ENCODE assay signal across 7 cellular contexts in genomic region chr1:114369266-114369919, GRCh38.
DNase-seq lines count a peak whose midpoint lies in the region; ATAC-seq, FAIRE-seq and TF ChIP-seq lines count a peak whose summit lies in the region.
"Not testable (repeated sequence)": the region's sequence is repeated elsewhere in the genome, so short reads cannot be mapped to it uniquely, and the experiment has no call there.

No MANE protein-coding gene starts in this region.

- not testable (repeated sequence) for H3K14ac ChIP-seq in mesenchymal stem cell (ENCODE audit: low read length in 2 of 2)

- H3K9me3 Mint-ChIP-seq in endodermal cell = peaks cover 36% of the 10 kb centered on the region

- FAIRE-seq in GM12878 (lab: Jason Lieb, UNC) = peak; percentile 27

- RAD21 ChIA-PET in GM12878 (lab: Charles Lee; ENCODE audit: unreplicated experiment) = interaction anchor here (0.6 kb wide), 1 partner anchor 20 kb away, joined by 3 read pairs; no protein-coding TSS in a partner anchor

- H2BK120ac ChIP-seq in mesenchymal stem cell (ENCODE audit: low read depth, low read length) = not testable (repeated sequence)

- TF ChIP-seq CTCF in GM12878 (IDR thresholded peaks at IDR 0.05 in 2 of 3, conservative IDR thresholded peaks at IDR 0.05 in 1 of 3; ENCODE audit: control insufficient read depth in 2 of 3, extremely low read depth in 1 of 3, insufficient read depth in 1 of 3, low read depth in 3 of 3, low read length in 3 of 3); endodermal cell (conservative IDR thresholded peaks at IDR 0.05); prostate gland (IDR thresholded peaks at IDR 0.05); tibial nerve (IDR thresholded peaks at IDR 0.05): not testable (repeated sequence)

- not testable (repeated sequence) for DNase-seq in GM23248; SK-N-MC (ENCODE audit: low read depth, low spot score); GM12878 (ENCODE audit: low read depth, low spot score); endodermal cell; mesenchymal stem cell; prostate gland (ENCODE audit: low spot score); tibial nerve (ENCODE audit: low spot score in 2 of 2)

- POLR2A ChIA-PET in GM12878 (lab: Charles Lee) = not testable (repeated sequence)

- H4K8ac ChIP-seq in mesenchymal stem cell (ENCODE audit: low read length) = not testable (repeated sequence)

- in situ Hi-C loops in GM23248 (cut with MboI); GM12878 (cut with MboI): not testable (repeated sequence)

- not testable (repeated sequence) for H3F3A ChIP-seq in GM23248 (ENCODE audit: insufficient read depth)

- H3K27ac ChIP-seq in GM23248; GM12878 (ENCODE audit: control insufficient read depth, insufficient read depth); endodermal cell (ENCODE audit: low read depth, low read length); mesenchymal stem cell (ENCODE audit: low read length, poor library complexity, severe bottlenecking): not testable (repeated sequence)
- peak overlapping the region; percentile 75 for H3K27ac ChIP-seq in SK-N-MC
- H3K27ac ChIP-seq in prostate gland = peak overlapping the region; percentile 40 to 54
- H3K27ac ChIP-seq in tibial nerve = peak overlapping the region in 3 of 4 donors; percentile 22 to 84 (median 50)

- H3K9me3 ChIP-seq in GM23248 (ENCODE audit: low read depth); SK-N-MC (ENCODE audit: low read depth, low read length); GM12878 (replicated peaks; ENCODE audit: control insufficient read depth, insufficient read depth, low read length); prostate gland: not testable (repeated sequence)
- peaks cover 24% of the 10 kb centered on the region for H3K9me3 ChIP-seq in endodermal cell (ENCODE audit: control insufficient read depth, low read length)
- H3K9me3 ChIP-seq in mesenchymal stem cell (ENCODE audit: control insufficient read depth, low read length) = peaks cover 12% of the 10 kb centered on the region
- H3K9me3 ChIP-seq in tibial nerve = peaks cover 0 to 14% (median 2%) of the 10 kb centered on the region in 4 donors

- H3K4me1 Mint-ChIP-seq in endodermal cell = peaks cover 31% of the 10 kb centered on the region

- 0 out of 2 replicates have a peak overlapping the region, but pooled peaks have one; percentile 34 for H2AFZ ChIP-seq in GM23248
- not testable (repeated sequence) for H2AFZ ChIP-seq in GM12878 (ENCODE audit: control insufficient read depth, low read depth, low read length); mesenchymal stem cell (ENCODE audit: low read depth, low read length)

- H3K9ac ChIP-seq in GM23248; GM12878 (ENCODE audit: control insufficient read depth, insufficient read depth, low read length); endodermal cell (ENCODE audit: extremely low read depth, low read length, poor library complexity, severe bottlenecking): not testable (repeated sequence)
- H3K9ac ChIP-seq in SK-N-MC (ENCODE audit: insufficient read length) (peak overlapping the region; percentile 30), mesenchymal stem cell (ENCODE audit: low read length) (peak overlapping the region; percentile 72)

- WGBS in GM23248 (ENCODE audit: low coverage in 1 of 2, low lambda C conversion rate in 2 of 2, missing lambda C conversion rate in 2 of 2), 2 experiments = 71 to 76% methylated on average over 5 of the region's 5 CpGs
- 20% methylated on average over 5 of the region's 5 CpGs for WGBS in GM12878 (ENCODE audit: insufficient coverage, insufficient replicate concordance, low lambda C conversion rate, missing lambda C conversion rate)
- 91 to 97% methylated on average over 3 to 5 of the region's 5 CpGs for WGBS in endodermal cell (ENCODE audit: insufficient coverage in 1 of 2, insufficient read length in 1 of 2), 2 experiments
- 87% methylated on average over 3 of the region's 5 CpGs for WGBS in mesenchymal stem cell
- WGBS in prostate gland = 61% methylated on average over 5 of the region's 5 CpGs
- 67 to 71% methylated on average over 5 of the region's 5 CpGs for WGBS in tibial nerve, 2 donors

- H4K91ac ChIP-seq in mesenchymal stem cell (ENCODE audit: low read length) = not testable (repeated sequence)

- H3K4me2 ChIP-seq in GM23248 (ENCODE audit: unreplicated experiment); GM12878 (ENCODE audit: control insufficient read depth, insufficient read depth); mesenchymal stem cell (ENCODE audit: low read length, poor library complexity, severe bottlenecking): not testable (repeated sequence)

- H3K4me3 ChIP-seq in GM23248; SK-N-MC; GM12878; endodermal cell (ENCODE audit: low read length); mesenchymal stem cell (ENCODE audit: insufficient read depth in 1 of 2, low read depth in 1 of 2, low read length in 2 of 2); prostate gland; tibial nerve: not testable (repeated sequence)

- SMC1A ChIA-PET in GM12878 (lab: Charles Lee; ENCODE audit: uncharacterized antibody, unreplicated experiment) = interaction anchor here (1.5 kb wide), 1 partner anchor 9 kb away, joined by 4 read pairs; no protein-coding TSS in a partner anchor

- not testable (repeated sequence) for H3K36me3 ChIP-seq in GM23248 (ENCODE audit: low read depth); SK-N-MC (ENCODE audit: insufficient read depth, low read length); GM12878 (ENCODE audit: control insufficient read depth in 2 of 2, insufficient read depth in 2 of 2, low read length in 1 of 2); endodermal cell (ENCODE audit: control insufficient read depth, insufficient read depth, low read length); mesenchymal stem cell (ENCODE audit: control insufficient read depth in 1 of 2, insufficient read depth in 2 of 2, low read depth in 1 of 2, low read length in 2 of 2); prostate gland; tibial nerve

- H3K27me3 ChIP-seq in GM23248 (replicated peaks; ENCODE audit: insufficient read depth); GM12878 (replicated peaks in 1 of 2; ENCODE audit: control insufficient read depth in 2 of 2, insufficient read depth in 2 of 2, low read length in 1 of 2); endodermal cell (ENCODE audit: control insufficient read depth, insufficient read depth, low read length, poor library complexity, severe bottlenecking); mesenchymal stem cell (ENCODE audit: control insufficient read depth in 1 of 2, insufficient read depth in 1 of 2, low read length in 2 of 2); prostate gland (replicated peaks; ENCODE audit: insufficient read depth); tibial nerve: not testable (repeated sequence)

- not testable (repeated sequence) for TF ChIP-seq POLR2A in GM12878 (IDR thresholded peaks at IDR 0.05; ENCODE audit: low read depth, low read length); prostate gland (IDR thresholded peaks at IDR 0.05); tibial nerve (IDR thresholded peaks at IDR 0.05)

- H2BK12ac ChIP-seq in mesenchymal stem cell (ENCODE audit: low read length in 2 of 2) = not testable (repeated sequence)

- H3K4me3 Mint-ChIP-seq in endodermal cell = peak overlapping the region; percentile 26

- intact Hi-C loops in GM12878 (cut with micrococcal nuclease; ENCODE audit: unreplicated experiment); prostate gland (cut with DNase I): not testable (repeated sequence)

- H3K79me2 ChIP-seq in GM23248 (ENCODE audit: insufficient read depth); GM12878 (ENCODE audit: control insufficient read depth, insufficient read depth, low read length): not testable (repeated sequence)

- TF ChIP-seq EP300 in GM12878 (IDR thresholded peaks at IDR 0.05; ENCODE audit: borderline replicate concordance in 1 of 2, control insufficient read depth in 1 of 2, low read depth in 2 of 2, low read length in 2 of 2); tibial nerve (IDR thresholded peaks at IDR 0.05): not testable (repeated sequence)

- CTCF ChIA-PET in GM12878 (lab: Yijun Ruan, JAX) = interaction anchor here (1.1 kb wide), 1 partner anchor 22 kb away, joined by 7 read pairs; no protein-coding TSS in a partner anchor

- H3K4me1 ChIP-seq in GM23248 (ENCODE audit: insufficient read depth); GM12878 (ENCODE audit: control insufficient read depth, insufficient read depth, low read length); endodermal cell (ENCODE audit: control insufficient read depth, insufficient read depth, low read length); mesenchymal stem cell (ENCODE audit: control insufficient read depth, insufficient read depth, low read depth, low read length); prostate gland (replicated peaks): not testable (repeated sequence)
- peaks cover 0 to 34% (median 4%) of the 10 kb centered on the region in 4 donors for H3K4me1 ChIP-seq in tibial nerve

- not testable (repeated sequence) for H3K4ac ChIP-seq in mesenchymal stem cell (ENCODE audit: low read depth in 1 of 2, low read length in 2 of 2)

- peak overlapping the region; percentile 83 for H3K27ac Mint-ChIP-seq in endodermal cell

- H3K36me3 Mint-ChIP-seq in endodermal cell (ENCODE audit: low read depth) = peaks cover 12% of the 10 kb centered on the region

- H3K23ac ChIP-seq in mesenchymal stem cell (ENCODE audit: low read length in 2 of 2) = not testable (repeated sequence)

- not testable (repeated sequence) for H2BK15ac ChIP-seq in mesenchymal stem cell (ENCODE audit: low read depth, poor library complexity, severe bottlenecking)

- not testable (repeated sequence) for H3K18ac ChIP-seq in mesenchymal stem cell (ENCODE audit: low read depth in 1 of 2, low read length in 2 of 2)

- not testable (repeated sequence) for BruUV-seq in GM12878 (replicated peaks; lab: Mats Ljungman, UMichigan)

- not testable (repeated sequence) for H2BK5ac ChIP-seq in mesenchymal stem cell (ENCODE audit: low read depth, low read length, poor library complexity, severe bottlenecking)

- H3K79me1 ChIP-seq in mesenchymal stem cell (replicated peaks; ENCODE audit: low read length, poor library complexity, severe bottlenecking) = not testable (repeated sequence)

- not testable (repeated sequence) for H3K27me3 Mint-ChIP-seq in endodermal cell (ENCODE audit: insufficient read depth)

- not testable (repeated sequence) for H4K20me1 ChIP-seq in GM23248 (ENCODE audit: insufficient read depth); GM12878 (ENCODE audit: control insufficient read depth, insufficient read depth)

- not testable (repeated sequence) for TF ChIP-seq RAD21 in GM12878 (IDR thresholded peaks at IDR 0.05; ENCODE audit: insufficient read depth, low read depth, low read length)

- not testable (repeated sequence) for H2AK5ac ChIP-seq in mesenchymal stem cell (ENCODE audit: low read length, severe bottlenecking)

- H3K9me2 ChIP-seq in GM23248 (ENCODE audit: insufficient read depth) = not testable (repeated sequence)

- ATAC-seq in GM12878 = not testable (repeated sequence)
